Comparison of ENCODE assay signal across 18 cellular contexts in the genomic region with DNA sequence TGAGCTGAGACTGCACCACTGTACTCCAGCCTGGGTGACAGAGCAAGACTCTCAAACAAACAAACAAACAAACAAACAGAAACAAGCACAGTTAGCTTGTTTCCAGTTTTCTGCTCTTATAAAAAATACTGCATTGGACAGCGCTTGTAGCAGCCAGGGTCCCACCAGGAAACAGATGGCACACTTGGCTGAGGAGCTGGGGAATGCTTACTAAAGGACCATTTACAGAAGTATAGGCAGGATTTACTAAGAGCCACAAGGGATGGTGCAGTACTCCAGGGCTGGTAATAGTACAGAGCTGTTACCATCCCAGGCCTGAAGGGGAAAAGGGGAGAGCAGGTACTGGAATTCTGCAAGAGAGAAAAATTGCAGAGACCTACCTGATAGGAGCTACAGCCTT. TPM values are rescaled to one million over a fixed set of nuclear protein-coding genes. Genes with fewer than 3 reads are reported as not detected.
DNase-seq lines count a peak whose midpoint lies in the region; ATAC-seq, FAIRE-seq and TF ChIP-seq lines count a peak whose summit lies in the region.
"Had no signal": no experiment of that assay in that cellular context is flagged by ENCODE, and none has a peak within 500 bp of the region (broad histone marks: within the 10 kb centered on the region; RNA-seq: fewer than 3 reads in every experiment).

No MANE protein-coding gene starts in this region.

- FAIRE-seq in H1 (lab: Jason Lieb, UNC), result no peak
- FAIRE-seq: D721Med, GM12891 had no signal

- no peak overlapping the region for H4K5ac ChIP-seq in H1 (ENCODE audit: insufficient read length, low read depth, low read length)

- H2AK5ac ChIP-seq in H1 (ENCODE audit: low read depth, low read length), result no peak overlapping the region

- H3K9me3 ChIP-seq in HCT116 (ENCODE audit: control insufficient read depth in 1 of 2, insufficient read depth in 1 of 2, low read depth in 1 of 2, low read length in 2 of 2) (peaks cover 0 to 8% of the 10 kb centered on the region in 2 experiments; a peak in 1 of 4 replicates), H1 (ENCODE audit: insufficient read depth in 2 of 2, low read depth in 1 of 2, low read length in 1 of 2) (no peaks in the 10 kb centered on the region), stomach smooth muscle (ENCODE audit: control insufficient read depth in 2 of 2, low read length in 2 of 2) (no peaks in the 10 kb centered on the region)

- no TSS peak for BruUV-seq in HCT116 (replicated peaks; lab: Mats Ljungman, UMichigan)

- H3K79me1 ChIP-seq in H1 (ENCODE audit: low read depth, low read length), result no peaks in the 10 kb centered on the region

- POLR2A ChIA-PET in HCT116 (lab: Charles Lee), result no interaction called here
- POLR2A ChIA-PET in H1 (lab: Charles Lee; ENCODE audit: partially characterized antibody), result interaction anchor here (0.7 to 1.8 kb wide), 2 partner anchors 9 to 13 kb away, joined by 3 to 7 read pairs; no protein-coding TSS in a partner anchor
- POLR2A ChIA-PET in activated CD4-positive, alpha-beta T cell treated with anti-CD3 and anti-CD28 coated beads for 36 hours (lab: Charles Lee), result no interaction called here

- peak overlapping the region; percentile 15 for H2BK120ac ChIP-seq in H1 (replicated peaks; ENCODE audit: low read depth, low read length)

- no peak overlapping the region for H3K27ac Mint-ChIP-seq in activated CD4-positive, alpha-beta T cell treated with anti-CD3 and anti-CD28 coated beads for 36 hours
- H3K27ac Mint-ChIP-seq: CD4-positive, alpha-beta memory T cell had no signal

- H3K4me2 ChIP-seq in HCT116 (ENCODE audit: low read length), result peak overlapping the region; percentile 45; the same call in 1 of the 2 replicates
- no peak overlapping the region for H3K4me2 ChIP-seq in H1 (ENCODE audit: insufficient read depth in 1 of 2, low read depth in 2 of 2, low read length in 2 of 2)

- peak overlapping the region; percentile 54 for H4K91ac ChIP-seq in H1 (replicated peaks; ENCODE audit: insufficient read length, low read length)

- H2BK5ac ChIP-seq in H1 (ENCODE audit: low read depth, low read length), result no peak overlapping the region

- peaks cover 8 to 18% of the 10 kb centered on the region in 2 experiments for H3K4me1 ChIP-seq in HCT116 (ENCODE audit: control insufficient read depth in 1 of 2, insufficient read depth in 2 of 2, low read length in 2 of 2)
- H3K4me1 ChIP-seq in H1 (replicated peaks in 1 of 4; ENCODE audit: control insufficient read depth in 3 of 4, insufficient read depth in 4 of 4, low read length in 3 of 4), result peaks cover 0 to 11% (median 1%) of the 10 kb centered on the region in 4 experiments; a peak in 5 of 7 replicates
- H3K4me1 ChIP-seq in stomach smooth muscle (ENCODE audit: control insufficient read depth, insufficient read depth, low read length), result peaks cover 16% of the 10 kb centered on the region
- H3K4me1 ChIP-seq: BE2C had no signal

- no peaks in the 10 kb centered on the region for H3K79me2 ChIP-seq in HCT116 (ENCODE audit: insufficient read depth, low read length)
- no peaks in the 10 kb centered on the region for H3K79me2 ChIP-seq in H1 (ENCODE audit: control insufficient read depth in 1 of 2, insufficient read depth in 2 of 2, low read length in 2 of 2)

- no peak for TF ChIP-seq POLR2A in HCT116 (IDR thresholded peaks at IDR 0.05; ENCODE audit: borderline replicate concordance, extremely low read depth, insufficient read depth, insufficient read length)
- no peak for TF ChIP-seq POLR2A in H1 (IDR thresholded peaks at IDR 0.05; ENCODE audit: control extremely low read depth in 1 of 2, low read depth in 2 of 2, low read length in 2 of 2)

- H3K56ac ChIP-seq in H1 (replicated peaks; ENCODE audit: insufficient read length, low read depth, low read length), result no peak overlapping the region

- H3K4me3 ChIP-seq in HCT116 (replicated peaks in 1 of 2; ENCODE audit: low read depth in 1 of 2, low read length in 2 of 2) (no peak overlapping the region), H1 (ENCODE audit: extremely low read depth in 1 of 4, insufficient read depth in 2 of 4, low read depth in 3 of 4, low read length in 4 of 4) (no peak overlapping the region), stomach smooth muscle (ENCODE audit: low read length in 2 of 2) (no peak overlapping the region), foreskin fibroblast (ENCODE audit: low read depth in 1 of 2, low read length in 2 of 2) (no peak overlapping the region)
- H3K4me3 ChIP-seq: HAP-1 had no signal

- intact Hi-C loops in HCT116 (cut with micrococcal nuclease), result no loop called here
- intact Hi-C loops in activated CD4-positive, alpha-beta T cell treated with anti-CD3 and anti-CD28 coated beads for 36 hours (cut with DNase I, micrococcal nuclease), result loop anchor here in 1 of 2 experiments (10.0 kb wide), 1 partner anchor 313 kb away; no protein-coding TSS in a partner anchor

- H3K23ac ChIP-seq in H1 (ENCODE audit: insufficient read length), result no peak overlapping the region

- no peak for TF ChIP-seq RAD21 in HCT116 (IDR thresholded peaks at IDR 0.05; ENCODE audit: low read depth)
- TF ChIP-seq RAD21 in H1 (IDR thresholded peaks at IDR 0.05 in 1 of 2, conservative IDR thresholded peaks at IDR 0.05 in 1 of 2; ENCODE audit: low read depth in 2 of 2, low read length in 2 of 2), result no peak

- peaks cover 10% of the 10 kb centered on the region for H3K9me3 Mint-ChIP-seq in activated CD4-positive, alpha-beta T cell treated with anti-CD3 and anti-CD28 coated beads for 36 hours (ENCODE audit: low read depth)

- TF ChIP-seq EP300 in H1 (IDR thresholded peaks at IDR 0.05; ENCODE audit: borderline replicate concordance in 1 of 2, low read depth in 2 of 2, low read length in 2 of 2), result no peak

- H2BK20ac ChIP-seq in H1 (ENCODE audit: low read length), result no peak overlapping the region

- TF ChIP-seq CTCF in HCT116 (IDR thresholded peaks at IDR 0.05 in 2 of 3, conservative IDR thresholded peaks at IDR 0.05 in 1 of 3; ENCODE audit: borderline replicate concordance in 1 of 3, insufficient read depth in 1 of 3, low read depth in 2 of 3, low read length in 2 of 3) (no peak), H1 (IDR thresholded peaks at IDR 0.05; ENCODE audit: control extremely low read depth in 1 of 3, insufficient read depth in 1 of 3, low read depth in 1 of 3, low read length in 3 of 3) (no peak), foreskin fibroblast (IDR thresholded peaks at IDR 0.05; ENCODE audit: low read depth, low read length) (no peak)

- RAD21 ChIA-PET in HCT116 (lab: Charles Lee; ENCODE audit: low non-redundant PET in 1 of 2, low total read pairs in 2 of 2, uncharacterized antibody in 2 of 2, unreplicated experiment in 2 of 2), result no interaction called here

- H4K8ac ChIP-seq in H1 (ENCODE audit: extremely low read depth, insufficient read depth, low read length), result no peak overlapping the region

- peak overlapping the region; percentile 40; the same call in 1 of the 2 replicates for H3K18ac ChIP-seq in H1 (ENCODE audit: extremely low read depth, low read length)

- no peak overlapping the region for H3K14ac ChIP-seq in H1 (ENCODE audit: insufficient read length)

- H3K4me1 Mint-ChIP-seq in activated CD4-positive, alpha-beta T cell treated with anti-CD3 and anti-CD28 coated beads for 36 hours, result peaks cover 4% of the 10 kb centered on the region

- H2AFZ ChIP-seq in HCT116 (ENCODE audit: low read depth, low read length, poor library complexity, severe bottlenecking) (no peak overlapping the region), H1 (ENCODE audit: low read length) (no peak overlapping the region)

- H3K36me3 Mint-ChIP-seq in activated CD4-positive, alpha-beta T cell treated with anti-CD3 and anti-CD28 coated beads for 36 hours (ENCODE audit: low read depth), result peaks cover 3% of the 10 kb centered on the region
- H3K36me3 Mint-ChIP-seq: CD4-positive, alpha-beta memory T cell had no signal

- no peak for DNase-seq in HCT116 (ENCODE audit: low read depth, low spot score)
- peak; percentile 55 to 81 for DNase-seq in NCI-H524 (lab: John Stamatoyannopoulos, UW)
- DNase-seq in H1 (ENCODE audit: low read depth in 1 of 2, low spot score in 2 of 2), result peak in 1 of 2 experiments; percentile 36
- no peak for DNase-seq in activated CD4-positive, alpha-beta T cell treated with anti-CD3 and anti-CD28 coated beads for 36 hours
- no peak for DNase-seq in foreskin fibroblast
- DNase-seq: BE2C; CD4-positive, alpha-beta memory T cell; DND-41; GF-D8; NCI-H2029; NCI-H510A treated with DMSO at 0.1 percent for 48 hours; SHP77 treated with DMSO at 0.1 percent for 48 hours had no signal

- CTCF ChIA-PET in HCT116 (lab: Charles Lee) (interaction anchor here (1.0 to 1.1 kb wide), 2 partner anchors 9 to 197 kb away, joined by 3 read pairs; no protein-coding TSS in a partner anchor), H1 (lab: Charles Lee; ENCODE audit: partially characterized antibody) (interaction anchor here (0.9 to 3.3 kb wide), 6 partner anchors 9 to 339 kb away, joined by 3 to 19 read pairs (median 4); no protein-coding TSS in a partner anchor)
- CTCF ChIA-PET in activated CD4-positive, alpha-beta T cell treated with anti-CD3 and anti-CD28 coated beads for 36 hours (lab: Charles Lee), result interaction anchor here (1.2 to 1.6 kb wide), 3 partner anchors 25 to 591 kb away, joined by 3 to 4 read pairs (median 3); no protein-coding TSS in a partner anchor

- no peak; the same call in 1 of the 2 replicates for ATAC-seq in HCT116
- no peak for ATAC-seq in activated CD4-positive, alpha-beta T cell treated with anti-CD3 and anti-CD28 coated beads for 36 hours
- no peak for ATAC-seq in GM19328 (IDR thresholded peaks at IDR 0.05; ENCODE audit: unreplicated experiment)
- ATAC-seq: SK-N-SH treated with all-trans-retinoic acid at 6 μM for 48 hours had no signal

- H3K27me3 Mint-ChIP-seq in activated CD4-positive, alpha-beta T cell treated with anti-CD3 and anti-CD28 coated beads for 36 hours, result peaks cover 3% of the 10 kb centered on the region

- H2BK12ac ChIP-seq in H1 (ENCODE audit: low read depth, low read length), result no peak overlapping the region

- H3K27ac ChIP-seq in HCT116 (ENCODE audit: low read depth, low read length), result no peak overlapping the region
- no peak overlapping the region for H3K27ac ChIP-seq in H1 (ENCODE audit: low read depth, low read length)
- peak overlapping the region; percentile 19 for H3K27ac ChIP-seq in stomach smooth muscle (ENCODE audit: low read length)

- H3K36me3 ChIP-seq in HCT116 (ENCODE audit: control insufficient read depth in 1 of 2, insufficient read depth in 2 of 2, low read length in 2 of 2) (no peaks in the 10 kb centered on the region), H1 (ENCODE audit: control insufficient read depth in 2 of 4, insufficient read depth in 4 of 4, low read length in 3 of 4) (no peaks in the 10 kb centered on the region), stomach smooth muscle (ENCODE audit: control insufficient read depth in 2 of 2, insufficient read depth in 2 of 2, low read length in 2 of 2) (no peaks in the 10 kb centered on the region)
- H3K36me3 ChIP-seq: BE2C, HAP-1 had no signal

- no peak overlapping the region for H3K9ac ChIP-seq in HCT116 (ENCODE audit: low read length)
- no peak overlapping the region for H3K9ac ChIP-seq in H1 (replicated peaks in 1 of 4; ENCODE audit: extremely low read depth in 1 of 4, low read depth in 3 of 4, low read length in 3 of 4)
- no peak overlapping the region for H3K9ac ChIP-seq in stomach smooth muscle (ENCODE audit: low read length in 2 of 2)

- no peak overlapping the region for H2BK15ac ChIP-seq in H1 (ENCODE audit: low read length)

- no peaks in the 10 kb centered on the region for H3K9me2 ChIP-seq in HCT116 (ENCODE audit: insufficient read depth)

- 90% methylated on average over 1 of the region's 1 CpG; no CpG with 5 or more reads in 1 of the 2 experiments for WGBS in H1 (ENCODE audit: extremely low coverage in 1 of 2, insufficient coverage in 1 of 2, insufficient read length in 1 of 2, insufficient replicate concordance in 2 of 2, low coverage in 1 of 2, low lambda C conversion rate in 2 of 2, missing lambda C conversion rate in 1 of 2), 2 experiments

- peaks cover 3% of the 10 kb centered on the region; the same call in 1 of the 2 replicates for H3K23me2 ChIP-seq in H1 (ENCODE audit: low read depth, low read length)

- no peak overlapping the region for H3K4me3 Mint-ChIP-seq in activated CD4-positive, alpha-beta T cell treated with anti-CD3 and anti-CD28 coated beads for 36 hours
- H3K4me3 Mint-ChIP-seq: CD4-positive, alpha-beta memory T cell had no signal

- H4K20me1 ChIP-seq in HCT116 (ENCODE audit: insufficient read depth), result no peaks in the 10 kb centered on the region
- no peaks in the 10 kb centered on the region for H4K20me1 ChIP-seq in H1 (replicated peaks in 1 of 2; ENCODE audit: control insufficient read depth in 1 of 2, insufficient read depth in 2 of 2, low read length in 2 of 2)

- H3K4ac ChIP-seq in H1 (replicated peaks; ENCODE audit: insufficient read length, low read depth, low read length), result no peak overlapping the region

- H3K27me3 ChIP-seq in HCT116 (ENCODE audit: insufficient read depth, low read length) (no peaks in the 10 kb centered on the region), H1 (replicated peaks in 1 of 4; ENCODE audit: control insufficient read depth in 3 of 4, extremely low read depth in 1 of 4, insufficient read depth in 3 of 4, low read length in 3 of 4) (no peaks in the 10 kb centered on the region; a peak in 1 of 7 replicates), stomach smooth muscle (ENCODE audit: control insufficient read depth in 1 of 2, insufficient read depth in 2 of 2, low read length in 2 of 2) (no peaks in the 10 kb centered on the region)

RNA-seq across cellular contexts. Expression of a gene that starts 5.2 kb away (rescaled TPM):
- 39.2 TPM for total RNA-seq in HCT116 (2021; ENCODE audit: unreplicated experiment)
- 34.6 and 36.1 TPM in 2 replicates for polyA plus RNA-seq in HCT116 (2012)
- total RNA-seq in H1 (2021; fragmentation: NEBNext Ultra II Directional; extraction: Animal tissue kit (Norgen Biotek cat#: 25700)), result 56.3 and 61.2 TPM in 2 replicates
- polyA plus RNA-seq in H1 (2011; rRNA removed), result 34.1 and 50.9 TPM in 2 replicates
- 47.0 TPM for polyA plus RNA-seq in H1 (2011; cell fraction: cytosol; rRNA removed)
- polyA plus RNA-seq in H1 (2011; cell fraction: nucleus; rRNA removed), result 79.5 TPM
- 44.2 to 49.3 TPM (median 45.6 TPM) in 4 replicates for polyA plus RNA-seq in H1 (2012, experiment 1 of 2)
- 50.8 TPM for polyA plus RNA-seq in H1 (2012, experiment 2 of 2)
- polyA plus RNA-seq in H1 (2013, experiment 1 of 2), result 48.4 TPM
- polyA plus RNA-seq in H1 (2013, experiment 2 of 2), result 49.8 TPM
- polyA minus RNA-seq in H1 (2011; rRNA and poly(A)+ RNA removed), result 36.8 and 37.5 TPM in 2 replicates
- 30.2 TPM for polyA minus RNA-seq in H1 (2011; cell fraction: cytosol; rRNA and poly(A)+ RNA removed)
- 44.6 TPM for polyA minus RNA-seq in H1 (2011; cell fraction: nucleus; rRNA and poly(A)+ RNA removed)
- 10 to 100 TPM; 15.8 to 17.4 TPM for total RNA-seq in activated CD4-positive, alpha-beta T cell treated with anti-CD3 and anti-CD28 coated beads for 36 hours

RNA-seq across cellular contexts. Expression of a gene that starts 5.9 kb away (rescaled TPM):
- total RNA-seq in HCT116 (2021; ENCODE audit: unreplicated experiment), result 31.2 TPM
- 30.0 and 30.3 TPM in 2 replicates for polyA plus RNA-seq in HCT116 (2012)
- 17.5 and 19.6 TPM in 2 replicates for total RNA-seq in H1 (2021; fragmentation: NEBNext Ultra II Directional; extraction: Animal tissue kit (Norgen Biotek cat#: 25700))
- 16.2 and 21.2 TPM in 2 replicates for polyA plus RNA-seq in H1 (2011; rRNA removed)
- 22.4 TPM for polyA plus RNA-seq in H1 (2011; cell fraction: cytosol; rRNA removed)
- polyA plus RNA-seq in H1 (2011; cell fraction: nucleus; rRNA removed), result 25.6 TPM
- polyA plus RNA-seq in H1 (2012, experiment 1 of 2), result 18.9 to 21.9 TPM (median 20.5 TPM) in 4 replicates
- polyA plus RNA-seq in H1 (2012, experiment 2 of 2), result 4.9 TPM
- 19.4 TPM for polyA plus RNA-seq in H1 (2013, experiment 1 of 2)
- 20.2 TPM for polyA plus RNA-seq in H1 (2013, experiment 2 of 2)
- polyA minus RNA-seq in H1 (2011; rRNA and poly(A)+ RNA removed), result 14.6 and 21.0 TPM in 2 replicates
- 12.3 TPM for polyA minus RNA-seq in H1 (2011; cell fraction: cytosol; rRNA and poly(A)+ RNA removed)
- polyA minus RNA-seq in H1 (2011; cell fraction: nucleus; rRNA and poly(A)+ RNA removed), result 10.6 TPM
- total RNA-seq in activated CD4-positive, alpha-beta T cell treated with anti-CD3 and anti-CD28 coated beads for 36 hours, result 10 to 100 TPM; 10.2 to 12.7 TPM

Comparison
In these comparisons a context has a peak if more than half of its experiments do, and no peak if none do; other contexts are left out.
1. DNase-seq: peak in NCI-H524 (2 of 2); none in HCT116 (single experiment), activated CD4-positive, alpha-beta T cell treated with anti-CD3 and anti-CD28 coated beads for 36 hours (single experiment) and foreskin fibroblast (0 of 2).